1 cellular context compared by ENCODE assay signal in genomic region chr3:16482770-16483531, GRCh38.
TF ChIP-seq lines count a peak whose summit lies in the region.

No MANE protein-coding gene starts in this region.

TF ChIP-seq in HEK293, 187 proteins besides CTCF, POLR2A, EP300 and RAD21 (continued from another document and continues in another):
- TF ChIP-seq ZNF639 (tag by site-specific recombination; IDR thresholded peaks at IDR 0.05), result peak; percentile 97
- peak; percentile 79 for TF ChIP-seq ZNF692 (tag by site-specific recombination; IDR thresholded peaks at IDR 0.05)
- TF ChIP-seq ZNF112 (tag by site-specific recombination; IDR thresholded peaks at IDR 0.05), result no peak
- TF ChIP-seq ZFP41 (tag by site-specific recombination; IDR thresholded peaks at IDR 0.05; ENCODE audit: borderline replicate concordance), result no peak
- TF ChIP-seq PRDM10 (tag by site-specific recombination; IDR thresholded peaks at IDR 0.05), result peak; percentile 64
- TF ChIP-seq ZNF571 (tag by site-specific recombination; IDR thresholded peaks at IDR 0.05), result no peak
- TF ChIP-seq ZNF660 (tag by site-specific recombination; IDR thresholded peaks at IDR 0.05), result no peak
- no peak for TF ChIP-seq SETDB1 (IDR thresholded peaks at IDR 0.05; ENCODE audit: insufficient read length, low read length)
- no peak for TF ChIP-seq ZNF354C (tag by site-specific recombination; IDR thresholded peaks at IDR 0.05; ENCODE audit: borderline replicate concordance, low read depth)
- no peak for TF ChIP-seq ZNF133 (tag by site-specific recombination; IDR thresholded peaks at IDR 0.05)
- no peak for TF ChIP-seq ZNF416 (tag by site-specific recombination; IDR thresholded peaks at IDR 0.05)
- TF ChIP-seq ZNF621 (tag by site-specific recombination; IDR thresholded peaks at IDR 0.05), result no peak
- no peak for TF ChIP-seq ZNF510 (tag by site-specific recombination; IDR thresholded peaks at IDR 0.05; ENCODE audit: insufficient replicate concordance)
- TF ChIP-seq ZXDB (tag by site-specific recombination; IDR thresholded peaks at IDR 0.05), result peak; percentile 96
- TF ChIP-seq PRDM6 (tag by site-specific recombination; IDR thresholded peaks at IDR 0.05), result peak; percentile 100
- TF ChIP-seq ZNF140 (tag by site-specific recombination; IDR thresholded peaks at IDR 0.05), result no peak
- TF ChIP-seq IKZF3 (tag by site-specific recombination; IDR thresholded peaks at IDR 0.05), result peak; percentile 98
- TF ChIP-seq OSR2 (tag by site-specific recombination; IDR thresholded peaks at IDR 0.05), result peak; percentile 99
- no peak for TF ChIP-seq ZNF707 (tag by site-specific recombination; IDR thresholded peaks at IDR 0.05)
- TF ChIP-seq ZNF394 (tag by site-specific recombination; IDR thresholded peaks at IDR 0.05; ENCODE audit: borderline replicate concordance), result peak; percentile 82
- peak; percentile 72 for TF ChIP-seq ZSCAN4 (tag by site-specific recombination; IDR thresholded peaks at IDR 0.05)
- no peak for TF ChIP-seq ZNF792 (tag by site-specific recombination; IDR thresholded peaks at IDR 0.05)
- TF ChIP-seq ZNF169 (tag by site-specific recombination; IDR thresholded peaks at IDR 0.05), result no peak
- peak; percentile 80 for TF ChIP-seq ATF2 (tag by site-specific recombination; IDR thresholded peaks at IDR 0.05; ENCODE audit: low read depth)
- TF ChIP-seq ZNF658 (tag by site-specific recombination; IDR thresholded peaks at IDR 0.05), result no peak
- peak; percentile 14; the same call in 1 of the 2 replicates for TF ChIP-seq KLF9 (tag by site-specific recombination; IDR thresholded peaks at IDR 0.05; ENCODE audit: low read depth)
- no peak for TF ChIP-seq GLIS2 (tag by site-specific recombination; IDR thresholded peaks at IDR 0.05)
- 0 out of 2 replicates have a peak, but pooled peaks have one; percentile 62 for TF ChIP-seq ZBTB7A (tag by site-specific recombination; IDR thresholded peaks at IDR 0.05; ENCODE audit: low read depth)
- no peak for TF ChIP-seq ZNF48 (tag by site-specific recombination; IDR thresholded peaks at IDR 0.05)
- TF ChIP-seq ZNF248 (tag by site-specific recombination; IDR thresholded peaks at IDR 0.05), result no peak
- peak; percentile 83; the same call in 1 of the 2 replicates for TF ChIP-seq ZBTB17 (tag by site-specific recombination; IDR thresholded peaks at IDR 0.05)
- TF ChIP-seq ZBTB49 (tag by site-specific recombination; IDR thresholded peaks at IDR 0.05; ENCODE audit: low read depth), result 0 out of 2 replicates have a peak, but pooled peaks have one; percentile 46
- no peak for TF ChIP-seq ZNF175 (tag by site-specific recombination; IDR thresholded peaks at IDR 0.05)
- TF ChIP-seq ZNF501 (tag by site-specific recombination; IDR thresholded peaks at IDR 0.05), result peak; percentile 81
- peak; percentile 88 for TF ChIP-seq BCL6B (tag by site-specific recombination; IDR thresholded peaks at IDR 0.05)
- 0 out of 2 replicates have a peak, but pooled peaks have one; percentile 43 for TF ChIP-seq ZNF624 (tag by site-specific recombination; IDR thresholded peaks at IDR 0.05)
- TF ChIP-seq ZNF701 (tag by site-specific recombination; IDR thresholded peaks at IDR 0.05), result 0 out of 2 replicates have a peak, but pooled peaks have one; percentile 27
- TF ChIP-seq ZNF473 (tag by site-specific recombination; IDR thresholded peaks at IDR 0.05), result no peak
- no peak for TF ChIP-seq ZNF404 (tag by site-specific recombination; IDR thresholded peaks at IDR 0.05)
- no peak for TF ChIP-seq PRDM1 (tag by site-specific recombination; IDR thresholded peaks at IDR 0.05)
- TF ChIP-seq ZNF664 (tag by site-specific recombination; IDR thresholded peaks at IDR 0.05), result no peak
- TF ChIP-seq HIC1 (tag by site-specific recombination; IDR thresholded peaks at IDR 0.05), result peak; percentile 95
- TF ChIP-seq ZNF747 (tag by site-specific recombination; IDR thresholded peaks at IDR 0.05), result no peak
- TF ChIP-seq ZNF561 (tag by site-specific recombination; IDR thresholded peaks at IDR 0.05; ENCODE audit: borderline replicate concordance), result peak; percentile 79; the same call in 1 of the 2 replicates
- peak; percentile 61; the same call in 1 of the 2 replicates for TF ChIP-seq TCF7L2 (IDR thresholded peaks at IDR 0.05; ENCODE audit: borderline replicate concordance, low read depth, low read length)
- no peak for TF ChIP-seq ZNF585B (tag by site-specific recombination; IDR thresholded peaks at IDR 0.05)
- TF ChIP-seq ZNF202 (tag by site-specific recombination; IDR thresholded peaks at IDR 0.05; ENCODE audit: borderline replicate concordance), result no peak
- peak; percentile 96 for TF ChIP-seq ZSCAN23 (tag by site-specific recombination; IDR thresholded peaks at IDR 0.05)
- TF ChIP-seq KLF16 (tag by site-specific recombination; IDR thresholded peaks at IDR 0.05), result peak; percentile 48; the same call in 1 of the 2 replicates
- TF ChIP-seq ZNF514 (tag by site-specific recombination; IDR thresholded peaks at IDR 0.05), result no peak
